7 cellular contexts compared by ENCODE assay signal in genomic region chr15:31540633-31541032, GRCh38.
"Had no signal": no experiment of that assay in that cellular context is flagged by ENCODE, and none has a peak within 500 bp of the region (broad histone marks: within the 10 kb centered on the region; RNA-seq: fewer than 3 reads in every experiment).

No MANE protein-coding gene starts in this region.

- H3K9me3 Mint-ChIP-seq: GM23338, H9 had no signal

- H3K27ac ChIP-seq: HL-60 had no signal

- DNase-seq: H9, HCEC 1CT, IMR-90, KG1 had no signal

- H3K4me3 ChIP-seq: GM23338, K562 had no signal

- H3K4me3 Mint-ChIP-seq: GM23338, H9 had no signal

- ATAC-seq: GM23338, K562 had no signal

- H3K27ac Mint-ChIP-seq: GM23338, H9 had no signal
